In genomic region chr11:67464411-67465189, GRCh38 we compare ENCODE assay signal across 8 cellular contexts. TPM values are rescaled to one million over a fixed set of nuclear protein-coding genes. Genes with fewer than 3 reads are reported as not detected.
DNase-seq lines count a peak whose midpoint lies in the region; ATAC-seq and TF ChIP-seq lines count a peak whose summit lies in the region.

No MANE protein-coding gene starts in this region.

- no peaks in the 10 kb centered on the region for H3K9me2 ChIP-seq in hepatocyte (replicated peaks; ENCODE audit: insufficient read depth)

- H3K79me2 ChIP-seq in DND-41 (ENCODE audit: insufficient read depth, low read length) (peaks cover 38% of the 10 kb centered on the region), hepatocyte (peaks cover 37% of the 10 kb centered on the region)

- ATAC-seq in DND-41 (ENCODE audit: insufficient read depth, low read depth) = peak; percentile 77
- peak; percentile 89 for ATAC-seq in aorta (ENCODE audit: low FRiP score)

- peak overlapping the region; percentile 84 for H3K4me3 Mint-ChIP-seq in T-helper 1 cell treated with Interleukin-12 subunit alpha and Interleukin-12 subunit beta and Interleukin-4 antibody, amounts not matched to agents 30 μg/mL and 1 μg/mL, for 36 hours

- H3K4me3 ChIP-seq in DND-41 (ENCODE audit: low read depth in 1 of 2, low read length in 2 of 2) (peak overlapping the region; percentile 73 to 89), ascending aorta (peak overlapping the region; percentile 60 to 70), hepatocyte (peak overlapping the region; percentile 60), aorta (ENCODE audit: low read length in 2 of 2) (peak overlapping the region; percentile 18 to 49)

- intact Hi-C loops in ascending aorta (cut with DNase I) = no loop called here
- intact Hi-C loops in aorta (cut with DNase I) = loop anchor here (5.0 kb wide), 2 partner anchors 43 to 62 kb away; partner anchors contain the start of genes PPP1CA (in 2 of the 2), TBC1D10C (in 2 of the 2), CDK2AP2 (in 1 of the 2) and PITPNM1 (in 1 of the 2)

- H3K4me1 ChIP-seq in DND-41 (ENCODE audit: insufficient read depth, low read length) (peaks cover 49% of the 10 kb centered on the region), ascending aorta (peaks cover 5 to 25% of the 10 kb centered on the region in 2 donors), hepatocyte (ENCODE audit: insufficient read depth) (peaks cover 8% of the 10 kb centered on the region), aorta (ENCODE audit: control insufficient read depth in 1 of 2, insufficient read depth in 2 of 2, low read length in 2 of 2) (no peaks in the 10 kb centered on the region)

- TF ChIP-seq CTCF in DND-41 (IDR thresholded peaks at IDR 0.05; ENCODE audit: borderline replicate concordance, extremely low read depth, low read length, poor library complexity, severe bottlenecking) = no peak
- no peak for TF ChIP-seq CTCF in ascending aorta (IDR thresholded peaks at IDR 0.05)
- TF ChIP-seq CTCF in hepatocyte (IDR thresholded peaks at IDR 0.05; ENCODE audit: poor library complexity) = no peak

- peak overlapping the region; percentile 92 for H3K9ac ChIP-seq in DND-41 (ENCODE audit: low read depth, low read length)

- H3K27ac ChIP-seq in DND-41 (ENCODE audit: low read length) (peak overlapping the region; percentile 97), ascending aorta (peak overlapping the region; percentile 90 to 94), hepatocyte (peak overlapping the region; percentile 98), aorta (ENCODE audit: low read depth in 1 of 2, low read length in 2 of 2) (peak overlapping the region in 1 of 2 donors; percentile 85)

- H3K36me3 ChIP-seq in DND-41 (ENCODE audit: insufficient read depth, low read length) (peaks cover 12% of the 10 kb centered on the region; the same call in 1 of the 2 replicates), ascending aorta (no peaks in the 10 kb centered on the region), hepatocyte (replicated peaks; ENCODE audit: insufficient read depth, low read depth) (no peaks in the 10 kb centered on the region), aorta (ENCODE audit: control insufficient read depth in 1 of 2, insufficient read depth in 2 of 2, low read length in 1 of 2) (no peaks in the 10 kb centered on the region)

- peak overlapping the region; percentile 75 for H3K4me2 ChIP-seq in DND-41 (ENCODE audit: insufficient read depth, low read length)
- peak overlapping the region; percentile 88 for H3K4me2 ChIP-seq in hepatocyte

- H2AFZ ChIP-seq in DND-41 (ENCODE audit: low read depth, low read length) (peak overlapping the region; percentile 88), hepatocyte (peak overlapping the region; percentile 61)

- peak overlapping the region; percentile 88 for H3K27ac Mint-ChIP-seq in T-helper 1 cell treated with Interleukin-12 subunit alpha and Interleukin-12 subunit beta and Interleukin-4 antibody, amounts not matched to agents 30 μg/mL and 1 μg/mL, for 36 hours

- peak; percentile 94 for DNase-seq in DND-41
- peak; percentile 72 for DNase-seq in HCEC 1CT
- peak; percentile 86 for DNase-seq in NCI-H1105 treated with DMSO at 0.1 percent for 48 hours (lab: John Stamatoyannopoulos, UW)
- DNase-seq in ascending aorta (ENCODE audit: low spot score in 2 of 2) = peak; percentile 59 to 92
- peak; percentile 93 for DNase-seq in hepatocyte (ENCODE audit: low spot score)
- DNase-seq in renal cortical epithelial cell (ENCODE audit: low read depth) = peak; percentile 66
- DNase-seq in aorta = peak; percentile 93 to 95

- WGBS in hepatocyte (ENCODE audit: low lambda C conversion rate, missing lambda C conversion rate) = 26% methylated on average over 45 of the region's 56 CpGs
- 19 to 29% methylated on average over 39 to 56 of the region's 56 CpGs for WGBS in aorta, 2 donors

- H3K4me1 Mint-ChIP-seq in T-helper 1 cell treated with Interleukin-12 subunit alpha and Interleukin-12 subunit beta and Interleukin-4 antibody, amounts not matched to agents 30 μg/mL and 1 μg/mL, for 36 hours (ENCODE audit: low read depth) = peaks cover 29% of the 10 kb centered on the region

- H3K9me3 ChIP-seq in DND-41 (ENCODE audit: insufficient read depth, low read length, severe bottlenecking) (no peaks in the 10 kb centered on the region), ascending aorta (no peaks in the 10 kb centered on the region), hepatocyte (ENCODE audit: low read depth) (no peaks in the 10 kb centered on the region), aorta (ENCODE audit: control insufficient read depth, low read length) (no peaks in the 10 kb centered on the region)

- H3K27me3 ChIP-seq in DND-41 (ENCODE audit: insufficient read depth, low read length, poor library complexity) (no peaks in the 10 kb centered on the region), ascending aorta (no peaks in the 10 kb centered on the region), hepatocyte (no peaks in the 10 kb centered on the region), aorta (ENCODE audit: control insufficient read depth in 1 of 2, insufficient read depth in 2 of 2, low read length in 1 of 2) (no peaks in the 10 kb centered on the region)

- no peaks in the 10 kb centered on the region for H3K36me3 Mint-ChIP-seq in T-helper 1 cell treated with Interleukin-12 subunit alpha and Interleukin-12 subunit beta and Interleukin-4 antibody, amounts not matched to agents 30 μg/mL and 1 μg/mL, for 36 hours (ENCODE audit: low read depth)

- peaks cover 3% of the 10 kb centered on the region for H3K27me3 Mint-ChIP-seq in T-helper 1 cell treated with Interleukin-12 subunit alpha and Interleukin-12 subunit beta and Interleukin-4 antibody, amounts not matched to agents 30 μg/mL and 1 μg/mL, for 36 hours (ENCODE audit: low read depth)

- H3K9me3 Mint-ChIP-seq in T-helper 1 cell treated with Interleukin-12 subunit alpha and Interleukin-12 subunit beta and Interleukin-4 antibody, amounts not matched to agents 30 μg/mL and 1 μg/mL, for 36 hours = no peaks in the 10 kb centered on the region

- H4K20me1 ChIP-seq in DND-41 (ENCODE audit: insufficient read depth, low read length) (no peaks in the 10 kb centered on the region), hepatocyte (ENCODE audit: insufficient read depth, poor library complexity, severe bottlenecking) (no peaks in the 10 kb centered on the region)

RNA-seq across cellular contexts. Expression of gene TMEM134, which starts 4.5 kb away (rescaled TPM):
- total RNA-seq in ascending aorta (189 TPM), hepatocyte (40.9 and 43.2 TPM in 2 replicates), renal cortical epithelial cell (32.5 and 65.7 TPM in 2 replicates), aorta (10 to 100 TPM; 34.1 to 37.6 TPM)
- polyA plus RNA-seq in hepatocyte (93.7 and 107 TPM in 2 replicates), aorta (10 to 100 TPM; 20.0 to 63.2 TPM)

RNA-seq across cellular contexts. Expression of gene CABP4, which starts 9.4 kb away (rescaled TPM):
- total RNA-seq in ascending aorta (not detected), hepatocyte (not detected in 2 replicates), renal cortical epithelial cell (not detected in 2 replicates), aorta (1 to 10 TPM; 2.4 TPM)
- polyA plus RNA-seq in hepatocyte (not detected in 2 replicates), aorta (1 to 10 TPM in 1 of 2 donors, under 1 TPM in 1; 0.33 to 3.9 TPM)

RNA-seq across cellular contexts. Expression of gene GPR152, which starts 12.1 kb away (rescaled TPM):
- not detected for total RNA-seq in ascending aorta
- total RNA-seq in hepatocyte = not detected in 2 replicates
- not detected in 2 replicates for polyA plus RNA-seq in hepatocyte
- total RNA-seq in renal cortical epithelial cell = not detected in 2 replicates
- not detected for total RNA-seq in aorta
- not detected for polyA plus RNA-seq in aorta

RNA-seq across cellular contexts. Expression of gene AIP, which starts 18.2 kb away (rescaled TPM):
- total RNA-seq in ascending aorta = 116 TPM
- total RNA-seq in hepatocyte = 35.3 and 50.7 TPM in 2 replicates
- 44.0 and 45.2 TPM in 2 replicates for polyA plus RNA-seq in hepatocyte
- total RNA-seq in renal cortical epithelial cell = 53.2 and 56.8 TPM in 2 replicates
- total RNA-seq in aorta = 10 to 100 TPM; 61.2 to 63.1 TPM
- polyA plus RNA-seq in aorta = 100 to 1,000 TPM; 105 to 141 TPM

RNA-seq across cellular contexts. Expression of gene CORO1B, which starts 21.3 kb away (rescaled TPM):
- total RNA-seq in ascending aorta = 93.4 TPM
- 104 and 118 TPM in 2 replicates for total RNA-seq in hepatocyte
- 150 and 152 TPM in 2 replicates for polyA plus RNA-seq in hepatocyte
- 115 and 197 TPM in 2 replicates for total RNA-seq in renal cortical epithelial cell
- total RNA-seq in aorta = 10 to 100 TPM; 77.6 to 79.6 TPM
- 10 to 100 TPM; 45.7 to 96.7 TPM for polyA plus RNA-seq in aorta
